Comparison of ENCODE assay signal across 1 cellular context in the genomic region with DNA sequence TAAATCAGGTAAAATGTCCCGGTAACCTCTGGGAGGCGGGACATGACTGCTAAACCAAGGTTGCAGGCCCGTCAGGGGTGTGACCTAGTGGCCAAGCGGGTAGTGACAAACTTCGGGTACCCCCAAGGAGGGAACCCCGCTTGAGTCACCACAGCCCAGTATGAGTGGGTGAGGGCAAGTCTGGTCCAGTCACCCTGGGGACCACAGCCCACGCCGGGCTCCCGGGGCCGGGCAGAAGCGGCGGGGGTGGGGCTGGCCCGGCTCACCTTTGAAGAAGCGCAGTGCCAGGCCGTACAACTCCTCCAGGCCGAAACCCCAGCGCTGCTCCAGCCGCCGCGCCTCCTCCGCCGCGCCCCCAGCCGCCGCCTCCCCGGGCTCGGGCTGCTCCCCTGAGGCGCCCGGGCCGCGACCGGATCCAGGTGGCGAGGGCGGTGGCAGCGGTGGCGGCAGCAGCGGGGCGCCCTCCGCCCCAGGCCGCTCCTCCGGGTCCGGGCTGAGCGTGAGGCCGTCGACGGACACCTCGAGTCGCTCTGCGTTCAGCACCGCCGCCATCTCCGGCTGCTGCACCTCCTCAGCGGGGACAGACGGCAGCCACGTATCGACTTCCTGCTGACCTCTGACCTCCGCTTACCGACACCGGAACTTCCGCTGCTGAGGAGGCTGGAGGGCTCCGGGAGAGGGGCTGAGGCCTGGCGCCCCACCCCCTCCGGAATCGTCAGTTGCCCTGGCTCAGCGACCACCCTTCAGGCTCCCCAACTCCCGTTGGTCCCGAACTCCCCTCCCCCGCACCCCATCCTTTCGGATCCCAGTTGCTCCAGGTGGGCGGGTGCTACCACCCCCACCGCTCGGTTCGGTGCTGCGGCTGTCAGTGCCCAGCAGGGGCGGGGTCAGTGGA.
TF ChIP-seq lines count a peak whose summit lies in the region.

A gene (minus strand): TSS at position 618 of the 895 bp plus-strand sequence. CDS start 66 bp downstream, at position 552.

TF ChIP-seq in GM12878, 131 proteins besides CTCF, POLR2A, EP300 and RAD21 (continued from another document):
- TF ChIP-seq, protein P1, sequence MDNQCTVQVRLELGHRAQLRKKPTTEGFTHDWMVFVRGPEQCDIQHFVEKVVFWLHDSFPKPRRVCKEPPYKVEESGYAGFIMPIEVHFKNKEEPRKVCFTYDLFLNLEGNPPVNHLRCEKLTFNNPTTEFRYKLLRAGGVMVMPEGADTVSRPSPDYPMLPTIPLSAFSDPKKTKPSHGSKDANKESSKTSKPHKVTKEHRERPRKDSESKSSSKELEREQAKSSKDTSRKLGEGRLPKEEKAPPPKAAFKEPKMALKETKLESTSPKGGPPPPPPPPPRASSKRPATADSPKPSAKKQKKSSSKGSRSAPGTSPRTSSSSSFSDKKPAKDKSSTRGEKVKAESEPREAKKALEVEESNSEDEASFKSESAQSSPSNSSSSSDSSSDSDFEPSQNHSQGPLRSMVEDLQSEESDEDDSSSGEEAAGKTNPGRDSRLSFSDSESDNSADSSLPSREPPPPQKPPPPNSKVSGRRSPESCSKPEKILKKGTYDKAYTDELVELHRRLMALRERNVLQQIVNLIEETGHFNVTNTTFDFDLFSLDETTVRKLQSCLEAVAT (IDR thresholded peaks at IDR 0.05) = no peak
- TF ChIP-seq MTA3 (IDR thresholded peaks at IDR 0.05; ENCODE audit: borderline replicate concordance, low read length) (no peak), TBL1XR1 (IDR thresholded peaks at IDR 0.05; ENCODE audit: low read depth, low read length) (0 out of 2 replicates have a peak, but pooled peaks have one; percentile 8), NFIC (IDR thresholded peaks at IDR 0.05; ENCODE audit: low read depth, low read length) (no peak), ZNF24 (IDR thresholded peaks at IDR 0.05) (no peak), ATF7 (IDR thresholded peaks at IDR 0.05; ENCODE audit: low read depth) (0 out of 2 replicates have a peak, but pooled peaks have one; percentile 28), LARP7 (IDR thresholded peaks at IDR 0.05) (peak; percentile 99), CHD4 (IDR thresholded peaks at IDR 0.05) (no peak), ZNF384 (IDR thresholded peaks at IDR 0.05; ENCODE audit: borderline replicate concordance, low read depth, low read length) (no peak), ZBED1 (IDR thresholded peaks at IDR 0.05; ENCODE audit: borderline replicate concordance) (no peak), FOXM1 (IDR thresholded peaks at IDR 0.05; ENCODE audit: low read depth, low read length) (no peak), CBX5 (IDR thresholded peaks at IDR 0.05; ENCODE audit: low read depth) (no peak), SIN3A (IDR thresholded peaks at IDR 0.05; ENCODE audit: low read depth, low read length) (peak; percentile 80; the same call in 1 of the 2 replicates), FOS (IDR thresholded peaks at IDR 0.05; ENCODE audit: borderline replicate concordance, extremely low read depth, insufficient read length) (no peak), POU2F2 (IDR thresholded peaks at IDR 0.05; ENCODE audit: borderline replicate concordance, low read depth, low read length) (peak; percentile 64; the same call in 1 of the 3 replicates), CBFB (IDR thresholded peaks at IDR 0.05; ENCODE audit: low read depth) (peak; percentile 60; the same call in 1 of the 2 replicates), CREM (IDR thresholded peaks at IDR 0.05; ENCODE audit: low read depth) (peak; percentile 81), YBX1 (IDR thresholded peaks at IDR 0.05) (no peak)
- TF ChIP-seq, protein P2, sequence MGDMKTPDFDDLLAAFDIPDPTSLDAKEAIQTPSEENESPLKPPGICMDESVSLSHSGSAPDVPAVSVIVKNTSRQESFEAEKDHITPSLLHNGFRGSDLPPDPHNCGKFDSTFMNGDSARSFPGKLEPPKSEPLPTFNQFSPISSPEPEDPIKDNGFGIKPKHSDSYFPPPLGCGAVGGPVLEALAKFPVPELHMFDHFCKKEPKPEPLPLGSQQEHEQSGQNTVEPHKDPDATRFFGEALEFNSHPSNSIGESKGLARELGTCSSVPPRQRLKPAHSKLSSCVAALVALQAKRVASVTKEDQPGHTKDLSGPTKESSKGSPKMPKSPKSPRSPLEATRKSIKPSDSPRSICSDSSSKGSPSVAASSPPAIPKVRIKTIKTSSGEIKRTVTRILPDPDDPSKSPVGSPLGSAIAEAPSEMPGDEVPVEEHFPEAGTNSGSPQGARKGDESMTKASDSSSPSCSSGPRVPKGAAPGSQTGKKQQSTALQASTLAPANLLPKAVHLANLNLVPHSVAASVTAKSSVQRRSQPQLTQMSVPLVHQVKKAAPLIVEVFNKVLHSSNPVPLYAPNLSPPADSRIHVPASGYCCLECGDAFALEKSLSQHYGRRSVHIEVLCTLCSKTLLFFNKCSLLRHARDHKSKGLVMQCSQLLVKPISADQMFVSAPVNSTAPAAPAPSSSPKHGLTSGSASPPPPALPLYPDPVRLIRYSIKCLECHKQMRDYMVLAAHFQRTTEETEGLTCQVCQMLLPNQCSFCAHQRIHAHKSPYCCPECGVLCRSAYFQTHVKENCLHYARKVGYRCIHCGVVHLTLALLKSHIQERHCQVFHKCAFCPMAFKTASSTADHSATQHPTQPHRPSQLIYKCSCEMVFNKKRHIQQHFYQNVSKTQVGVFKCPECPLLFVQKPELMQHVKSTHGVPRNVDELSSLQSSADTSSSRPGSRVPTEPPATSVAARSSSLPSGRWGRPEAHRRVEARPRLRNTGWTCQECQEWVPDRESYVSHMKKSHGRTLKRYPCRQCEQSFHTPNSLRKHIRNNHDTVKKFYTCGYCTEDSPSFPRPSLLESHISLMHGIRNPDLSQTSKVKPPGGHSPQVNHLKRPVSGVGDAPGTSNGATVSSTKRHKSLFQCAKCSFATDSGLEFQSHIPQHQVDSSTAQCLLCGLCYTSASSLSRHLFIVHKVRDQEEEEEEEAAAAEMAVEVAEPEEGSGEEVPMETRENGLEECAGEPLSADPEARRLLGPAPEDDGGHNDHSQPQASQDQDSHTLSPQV (IDR thresholded peaks at IDR 0.05) = 0 out of 2 replicates have a peak, but pooled peaks have one; percentile 45
- TF ChIP-seq, protein P3, sequence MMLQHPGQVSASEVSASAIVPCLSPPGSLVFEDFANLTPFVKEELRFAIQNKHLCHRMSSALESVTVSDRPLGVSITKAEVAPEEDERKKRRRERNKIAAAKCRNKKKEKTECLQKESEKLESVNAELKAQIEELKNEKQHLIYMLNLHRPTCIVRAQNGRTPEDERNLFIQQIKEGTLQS (IDR thresholded peaks at IDR 0.05; ENCODE audit: borderline replicate concordance, extremely low read depth, low read depth, low read length) = no peak
- TF ChIP-seq, protein P4, sequence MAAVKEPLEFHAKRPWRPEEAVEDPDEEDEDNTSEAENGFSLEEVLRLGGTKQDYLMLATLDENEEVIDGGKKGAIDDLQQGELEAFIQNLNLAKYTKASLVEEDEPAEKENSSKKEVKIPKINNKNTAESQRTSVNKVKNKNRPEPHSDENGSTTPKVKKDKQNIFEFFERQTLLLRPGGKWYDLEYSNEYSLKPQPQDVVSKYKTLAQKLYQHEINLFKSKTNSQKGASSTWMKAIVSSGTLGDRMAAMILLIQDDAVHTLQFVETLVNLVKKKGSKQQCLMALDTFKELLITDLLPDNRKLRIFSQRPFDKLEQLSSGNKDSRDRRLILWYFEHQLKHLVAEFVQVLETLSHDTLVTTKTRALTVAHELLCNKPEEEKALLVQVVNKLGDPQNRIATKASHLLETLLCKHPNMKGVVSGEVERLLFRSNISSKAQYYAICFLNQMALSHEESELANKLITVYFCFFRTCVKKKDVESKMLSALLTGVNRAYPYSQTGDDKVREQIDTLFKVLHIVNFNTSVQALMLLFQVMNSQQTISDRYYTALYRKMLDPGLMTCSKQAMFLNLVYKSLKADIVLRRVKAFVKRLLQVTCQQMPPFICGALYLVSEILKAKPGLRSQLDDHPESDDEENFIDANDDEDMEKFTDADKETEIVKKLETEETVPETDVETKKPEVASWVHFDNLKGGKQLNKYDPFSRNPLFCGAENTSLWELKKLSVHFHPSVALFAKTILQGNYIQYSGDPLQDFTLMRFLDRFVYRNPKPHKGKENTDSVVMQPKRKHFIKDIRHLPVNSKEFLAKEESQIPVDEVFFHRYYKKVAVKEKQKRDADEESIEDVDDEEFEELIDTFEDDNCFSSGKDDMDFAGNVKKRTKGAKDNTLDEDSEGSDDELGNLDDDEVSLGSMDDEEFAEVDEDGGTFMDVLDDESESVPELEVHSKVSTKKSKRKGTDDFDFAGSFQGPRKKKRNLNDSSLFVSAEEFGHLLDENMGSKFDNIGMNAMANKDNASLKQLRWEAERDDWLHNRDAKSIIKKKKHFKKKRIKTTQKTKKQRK (IDR thresholded peaks at IDR 0.05; ENCODE audit: low read depth, low read length) = no peak
- TF ChIP-seq, protein P5, sequence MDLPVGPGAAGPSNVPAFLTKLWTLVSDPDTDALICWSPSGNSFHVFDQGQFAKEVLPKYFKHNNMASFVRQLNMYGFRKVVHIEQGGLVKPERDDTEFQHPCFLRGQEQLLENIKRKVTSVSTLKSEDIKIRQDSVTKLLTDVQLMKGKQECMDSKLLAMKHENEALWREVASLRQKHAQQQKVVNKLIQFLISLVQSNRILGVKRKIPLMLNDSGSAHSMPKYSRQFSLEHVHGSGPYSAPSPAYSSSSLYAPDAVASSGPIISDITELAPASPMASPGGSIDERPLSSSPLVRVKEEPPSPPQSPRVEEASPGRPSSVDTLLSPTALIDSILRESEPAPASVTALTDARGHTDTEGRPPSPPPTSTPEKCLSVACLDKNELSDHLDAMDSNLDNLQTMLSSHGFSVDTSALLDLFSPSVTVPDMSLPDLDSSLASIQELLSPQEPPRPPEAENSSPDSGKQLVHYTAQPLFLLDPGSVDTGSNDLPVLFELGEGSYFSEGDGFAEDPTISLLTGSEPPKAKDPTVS (IDR thresholded peaks at IDR 0.05; ENCODE audit: low read depth, low read length) = no peak
